Comparison of ENCODE assay signal across 8 cellular contexts in the genomic region with DNA sequence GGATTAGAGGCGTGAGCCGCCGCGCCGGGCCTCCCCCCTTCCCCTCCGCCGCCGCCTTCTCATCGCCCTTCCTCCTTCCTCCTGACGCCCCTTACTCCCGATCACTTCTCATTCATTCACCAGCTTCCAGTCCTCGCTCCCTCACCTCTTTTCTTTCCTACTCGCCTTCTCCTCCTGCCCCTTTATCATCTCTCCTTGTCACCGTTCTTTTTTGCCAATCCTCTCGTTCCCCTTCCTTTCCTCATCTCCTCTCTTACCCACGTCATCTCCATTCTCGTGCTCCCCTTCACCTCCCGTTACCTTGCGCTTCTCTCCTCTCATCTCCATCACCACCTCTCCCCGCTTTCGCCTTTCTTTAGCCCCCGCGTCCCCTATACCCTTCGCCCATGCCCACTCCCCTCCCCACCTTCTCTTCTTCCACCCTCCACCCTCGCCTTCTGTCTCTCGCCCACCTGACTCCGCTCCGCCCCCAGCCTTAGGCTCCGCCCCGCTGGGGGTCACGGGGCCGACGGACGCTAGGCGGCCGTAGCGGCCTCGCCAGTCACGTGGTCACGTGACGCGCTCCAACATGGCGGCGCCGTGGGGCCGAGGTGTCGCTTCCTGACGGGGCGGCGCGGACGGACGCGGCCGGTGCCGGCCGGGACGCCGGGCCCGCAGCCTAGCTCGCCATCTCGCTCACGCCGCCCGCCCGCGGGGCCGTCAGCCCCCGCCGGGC. TPM values are rescaled to one million over a fixed set of nuclear protein-coding genes. Genes with fewer than 3 reads are reported as not detected.
DNase-seq lines count a peak whose midpoint lies in the region; ATAC-seq, FAIRE-seq and TF ChIP-seq lines count a peak whose summit lies in the region.

A gene (plus strand): TSS at position 544 of the 715 bp plus-strand sequence. CDS start 179 bp downstream, outside the sequence.

- H3K4me1 ChIP-seq in ACC112 (ENCODE audit: control insufficient read depth, insufficient read depth, low read length, unreplicated experiment) (peaks cover 21% of the 10 kb centered on the region), mammary epithelial cell (ENCODE audit: insufficient read depth, low read length) (peaks cover 15% of the 10 kb centered on the region), small intestine (ENCODE audit: control insufficient read depth in 2 of 2, insufficient read depth in 1 of 2, low read depth in 1 of 2, low read length in 1 of 2) (peaks cover 2 to 13% of the 10 kb centered on the region in 2 donors)

- H3K27ac ChIP-seq in ACC112 (ENCODE audit: low read depth, low read length) (peak within 1 kb of the TSS; percentile 81), mammary epithelial cell (ENCODE audit: insufficient read depth, low read depth, low read length) (peak within 1 kb of the TSS; percentile 88), small intestine (ENCODE audit: low read depth in 1 of 2, low read length in 1 of 2) (peak within 1 kb of the TSS; percentile 99)

- H3K36me3 ChIP-seq in ACC112 (ENCODE audit: insufficient read depth, low read length), result no peaks in the 10 kb centered on the region
- no peaks in the 10 kb centered on the region for H3K36me3 ChIP-seq in mammary epithelial cell (ENCODE audit: insufficient read depth, low read length)
- no peaks in the 10 kb centered on the region for H3K36me3 ChIP-seq in small intestine (ENCODE audit: control insufficient read depth in 2 of 2, insufficient read depth in 2 of 2, low read length in 2 of 2)

- in situ Hi-C loops in mammary epithelial cell (cut with MboI; ENCODE audit: low sequenced_read_pairs in 2 of 2), result no loop called here

- H2AFZ ChIP-seq in ACC112 (ENCODE audit: low read length, unreplicated experiment), result peak within 1 kb of the TSS; percentile 93
- peak within 1 kb of the TSS; percentile 94 for H2AFZ ChIP-seq in mammary epithelial cell (ENCODE audit: low read depth, low read length)

- 9% methylated on average over 7 of the region's 70 CpGs for WGBS in mammary epithelial cell (ENCODE audit: low coverage, missing lambda C conversion rate)
- 0 to 1% (median 1%) methylated on average over 62 to 70 of the region's 70 CpGs for whole genome bisulfite sequencing in small intestine, 3 donors

- no peak for FAIRE-seq in small intestine (lab: Jason Lieb, UNC)

- H3K9me3 ChIP-seq in mammary epithelial cell (replicated peaks; ENCODE audit: insufficient read depth, low read length) (no peaks in the 10 kb centered on the region), small intestine (ENCODE audit: control insufficient read depth, low read depth) (no peaks in the 10 kb centered on the region)

- CTCF ChIA-PET in mammary epithelial cell (lab: Charles Lee; ENCODE audit: low non-redundant PET), result interaction anchor here (0.6 kb wide), 1 partner anchor 1196 kb away, joined by 4 read pairs; no protein-coding TSS in a partner anchor

- TF ChIP-seq CTCF in WI38 (IDR thresholded peaks at IDR 0.05; ENCODE audit: low read depth, low read length) (no peak), mammary epithelial cell (conservative IDR thresholded peaks at IDR 0.05 in 1 of 2, IDR thresholded peaks at IDR 0.05 in 1 of 2; ENCODE audit: extremely low read depth in 1 of 2, insufficient read depth in 1 of 2, low read depth in 1 of 2, low read length in 2 of 2) (no peak)

- peak within 1 kb of the TSS; percentile 79 for H3K4me3 ChIP-seq in ACC112 (ENCODE audit: low read depth, low read length)
- H3K4me3 ChIP-seq in WI38 (ENCODE audit: low read depth, low read length), result peak within 1 kb of the TSS; percentile 97
- H3K4me3 ChIP-seq in mammary epithelial cell (replicated peaks in 1 of 3; ENCODE audit: insufficient read depth in 1 of 3, low read depth in 2 of 3, low read length in 3 of 3), result peak within 1 kb of the TSS; percentile 67 to 79 (median 69)
- H3K4me3 ChIP-seq in small intestine (ENCODE audit: low read depth in 1 of 2, low read length in 2 of 2), result peak within 1 kb of the TSS; percentile 87 to 89

- H3K4me2 ChIP-seq in mammary epithelial cell (ENCODE audit: insufficient read depth, low read depth, low read length), result peak within 1 kb of the TSS; percentile 65

- BruUV-seq in mammary epithelial cell (replicated peaks; lab: Mats Ljungman, UMichigan), result no TSS peak

- dilution Hi-C loops in mammary epithelial cell (cut with HindIII; ENCODE audit: low sequenced_read_pairs), result no loop called here

- peak; percentile 86 for DNase-seq in NCI-H2227 treated with DMSO at 0.1 percent for 48 hours (lab: John Stamatoyannopoulos, UW)
- peak; percentile 85 for DNase-seq in mammary epithelial cell
- DNase-seq in iPS-NIHi11 (ENCODE audit: low spot score), result peak; percentile 100
- DNase-seq in small intestine, result peak; percentile 92

- H3K9ac ChIP-seq in mammary epithelial cell (ENCODE audit: insufficient read depth, low read length), result peak within 1 kb of the TSS; percentile 90

- peak; percentile 32 for ATAC-seq in GM18870 (IDR thresholded peaks at IDR 0.05; ENCODE audit: unreplicated experiment)
- peak; percentile 86 for ATAC-seq in HG03135 (IDR thresholded peaks at IDR 0.05; ENCODE audit: unreplicated experiment)

- intact Hi-C loops in mammary epithelial cell (cut with micrococcal nuclease), result loop anchor here (10.0 kb wide), 1 partner anchor 1257 kb away; no protein-coding TSS in a partner anchor

- H3K79me2 ChIP-seq in ACC112 (ENCODE audit: control insufficient read depth, insufficient read depth, low read length, unreplicated experiment) (peaks cover 49% of the 10 kb centered on the region), mammary epithelial cell (ENCODE audit: insufficient read depth, low read length) (peaks cover 48% of the 10 kb centered on the region)

- H4K20me1 ChIP-seq in mammary epithelial cell (ENCODE audit: insufficient read depth, low read length), result no peaks in the 10 kb centered on the region

- no peaks in the 10 kb centered on the region for H3K27me3 ChIP-seq in ACC112 (ENCODE audit: insufficient read depth, low read length)
- no peaks in the 10 kb centered on the region for H3K27me3 ChIP-seq in mammary epithelial cell (ENCODE audit: insufficient read depth, low read length)
- no peaks in the 10 kb centered on the region for H3K27me3 ChIP-seq in small intestine (ENCODE audit: control insufficient read depth in 2 of 2, insufficient read depth in 2 of 2, low read length in 2 of 2)

RNA-seq across cellular contexts. Expression of the gene that starts here (rescaled TPM):
- 10 to 100 TPM; 27.7 to 36.0 TPM for total RNA-seq in mammary epithelial cell
- 10.4 TPM for polyA plus RNA-seq in mammary epithelial cell
- 48.7 TPM for polyA minus RNA-seq in mammary epithelial cell
- 10 to 100 TPM; 10.8 to 15.1 (median 13.4) TPM for polyA plus RNA-seq in small intestine

Comparison
In these comparisons a context has a peak if more than half of its experiments do, and no peak if none do; other contexts are left out.
1. Peak in every context shown above with its lines: DNase-seq, ATAC-seq, H3K4me3 ChIP-seq and H3K27ac ChIP-seq.